2 cellular contexts compared by ENCODE assay signal in the genomic region with DNA sequence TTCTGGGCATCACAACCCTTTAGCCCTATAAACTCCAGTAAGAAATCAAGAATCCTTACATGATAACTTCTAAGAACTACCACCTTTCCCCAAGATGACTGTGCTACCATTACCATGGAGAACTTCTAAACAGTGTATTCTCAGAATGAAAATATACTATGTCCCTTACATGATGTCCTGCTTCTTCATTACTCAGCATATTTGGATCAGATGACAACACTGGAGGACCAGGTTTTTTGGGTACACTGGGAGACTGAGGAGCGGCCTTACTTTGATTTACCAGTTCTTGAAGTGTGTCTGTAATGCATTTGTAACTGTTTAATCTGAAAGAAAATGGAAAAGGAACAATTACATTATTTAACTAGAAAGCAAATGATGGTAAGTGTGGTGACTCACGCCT.
TF ChIP-seq lines count a peak whose summit lies in the region.

No MANE protein-coding gene starts in this region.

TF ChIP-seq in HepG2, 621 proteins besides CTCF, POLR2A, EP300 and RAD21:
- no peak for TF ChIP-seq ZFY (CRISPR knock-in tag; IDR thresholded peaks at IDR 0.05)
- TF ChIP-seq CEBPG (CRISPR knock-in tag; IDR thresholded peaks at IDR 0.05), result no peak
- no peak for TF ChIP-seq ATF4 (CRISPR knock-in tag; IDR thresholded peaks at IDR 0.05)
- TF ChIP-seq TCF12 (IDR thresholded peaks at IDR 0.05), result no peak
- TF ChIP-seq TCF12 (CRISPR knock-in tag; IDR thresholded peaks at IDR 0.05), result no peak
- peak; percentile 80 for TF ChIP-seq MAFF (IDR thresholded peaks at IDR 0.05; ENCODE audit: low read depth, low read length)
- peak; percentile 73 to 88 for TF ChIP-seq MAFK (conservative IDR thresholded peaks at IDR 0.05 in 1 of 2, IDR thresholded peaks at IDR 0.05 in 1 of 2; ENCODE audit: low read length in 2 of 2)
- no peak for TF ChIP-seq CCDC6 (CRISPR knock-in tag; IDR thresholded peaks at IDR 0.05)
- no peak for TF ChIP-seq ZNF256 (CRISPR knock-in tag; conservative IDR thresholded peaks at IDR 0.05)

TF ChIP-seq in K562, 482 proteins besides CTCF, POLR2A, EP300 and RAD21:
- TF ChIP-seq ZNF609 (CRISPR knock-in tag; IDR thresholded peaks at IDR 0.05; ENCODE audit: borderline replicate concordance), result no peak
- TF ChIP-seq HMG20A (CRISPR knock-in tag; conservative IDR thresholded peaks at IDR 0.05), result no peak
- TF ChIP-seq CTCFL (IDR thresholded peaks at IDR 0.05; ENCODE audit: borderline replicate concordance, insufficient read depth, low read depth, low read length, poor library complexity, severe bottlenecking), result no peak
- no peak for TF ChIP-seq LCOR (CRISPR knock-in tag; IDR thresholded peaks at IDR 0.05)
- TF ChIP-seq, protein P1, sequence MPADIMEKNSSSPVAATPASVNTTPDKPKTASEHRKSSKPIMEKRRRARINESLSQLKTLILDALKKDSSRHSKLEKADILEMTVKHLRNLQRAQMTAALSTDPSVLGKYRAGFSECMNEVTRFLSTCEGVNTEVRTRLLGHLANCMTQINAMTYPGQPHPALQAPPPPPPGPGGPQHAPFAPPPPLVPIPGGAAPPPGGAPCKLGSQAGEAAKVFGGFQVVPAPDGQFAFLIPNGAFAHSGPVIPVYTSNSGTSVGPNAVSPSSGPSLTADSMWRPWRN (IDR thresholded peaks at IDR 0.05; ENCODE audit: low read depth), result no peak
- peak; percentile 73 for TF ChIP-seq MAFG (tag; conservative IDR thresholded peaks at IDR 0.05)
- peak; percentile 47; the same call in 1 of the 2 replicates for TF ChIP-seq MAFK (IDR thresholded peaks at IDR 0.05; ENCODE audit: low read length)
- TF ChIP-seq ZNF316 (IDR thresholded peaks at IDR 0.05), result peak; percentile 82
- TF ChIP-seq ATF7 (IDR thresholded peaks at IDR 0.05), result no peak
- TF ChIP-seq, protein P2, sequence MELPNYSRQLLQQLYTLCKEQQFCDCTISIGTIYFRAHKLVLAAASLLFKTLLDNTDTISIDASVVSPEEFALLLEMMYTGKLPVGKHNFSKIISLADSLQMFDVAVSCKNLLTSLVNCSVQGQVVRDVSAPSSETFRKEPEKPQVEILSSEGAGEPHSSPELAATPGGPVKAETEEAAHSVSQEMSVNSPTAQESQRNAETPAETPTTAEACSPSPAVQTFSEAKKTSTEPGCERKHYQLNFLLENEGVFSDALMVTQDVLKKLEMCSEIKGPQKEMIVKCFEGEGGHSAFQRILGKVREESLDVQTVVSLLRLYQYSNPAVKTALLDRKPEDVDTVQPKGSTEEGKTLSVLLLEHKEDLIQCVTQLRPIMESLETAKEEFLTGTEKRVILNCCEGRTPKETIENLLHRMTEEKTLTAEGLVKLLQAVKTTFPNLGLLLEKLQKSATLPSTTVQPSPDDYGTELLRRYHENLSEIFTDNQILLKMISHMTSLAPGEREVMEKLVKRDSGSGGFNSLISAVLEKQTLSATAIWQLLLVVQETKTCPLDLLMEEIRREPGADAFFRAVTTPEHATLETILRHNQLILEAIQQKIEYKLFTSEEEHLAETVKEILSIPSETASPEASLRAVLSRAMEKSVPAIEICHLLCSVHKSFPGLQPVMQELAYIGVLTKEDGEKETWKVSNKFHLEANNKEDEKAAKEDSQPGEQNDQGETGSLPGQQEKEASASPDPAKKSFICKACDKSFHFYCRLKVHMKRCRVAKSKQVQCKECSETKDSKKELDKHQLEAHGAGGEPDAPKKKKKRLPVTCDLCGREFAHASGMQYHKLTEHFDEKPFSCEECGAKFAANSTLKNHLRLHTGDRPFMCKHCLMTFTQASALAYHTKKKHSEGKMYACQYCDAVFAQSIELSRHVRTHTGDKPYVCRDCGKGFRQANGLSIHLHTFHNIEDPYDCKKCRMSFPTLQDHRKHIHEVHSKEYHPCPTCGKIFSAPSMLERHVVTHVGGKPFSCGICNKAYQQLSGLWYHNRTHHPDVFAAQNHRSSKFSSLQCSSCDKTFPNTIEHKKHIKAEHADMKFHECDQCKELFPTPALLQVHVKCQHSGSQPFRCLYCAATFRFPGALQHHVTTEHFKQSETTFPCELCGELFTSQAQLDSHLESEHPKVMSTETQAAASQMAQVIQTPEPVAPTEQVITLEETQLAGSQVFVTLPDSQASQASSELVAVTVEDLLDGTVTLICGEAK (IDR thresholded peaks at IDR 0.05), result no peak
- TF ChIP-seq, protein P2 (CRISPR knock-in tag; IDR thresholded peaks at IDR 0.05), result no peak
- no peak for TF ChIP-seq SLC30A9 (CRISPR knock-in tag; IDR thresholded peaks at IDR 0.05)
- TF ChIP-seq C11orf30 (IDR thresholded peaks at IDR 0.05; ENCODE audit: low read depth), result peak; percentile 71
- peak; percentile 60 for TF ChIP-seq MAFF (IDR thresholded peaks at IDR 0.05; ENCODE audit: low read length)
- no peak for TF ChIP-seq POLR2H (tag; IDR thresholded peaks at IDR 0.05; ENCODE audit: low read depth)
